ENCODE assay signal across 16 cellular contexts in the genomic region with DNA sequence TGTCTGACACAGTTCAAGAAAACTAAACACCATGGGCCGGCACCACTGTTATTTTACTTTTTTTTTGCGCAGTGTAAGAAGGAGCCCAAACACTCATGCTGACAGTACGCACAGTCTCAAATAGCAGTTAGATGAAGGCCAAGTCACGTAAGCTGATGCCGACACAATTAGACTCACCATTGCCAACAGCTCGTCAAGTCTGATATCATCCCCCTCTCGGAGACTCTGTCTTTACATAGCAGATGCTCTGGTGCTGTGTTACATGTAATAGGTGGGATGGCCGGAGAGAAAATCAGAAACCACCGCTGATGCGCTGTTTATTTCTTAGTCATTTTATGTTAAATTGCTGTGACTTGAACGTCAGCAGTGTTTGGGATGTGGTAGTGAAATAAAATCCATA. TPM values are rescaled to one million over a fixed set of nuclear protein-coding genes. Genes with fewer than 3 reads are reported as not detected.
DNase-seq lines count a peak whose midpoint lies in the region; ATAC-seq and TF ChIP-seq lines count a peak whose summit lies in the region.
"Had no signal": no experiment of that assay in that cellular context is flagged by ENCODE, and none has a peak within 500 bp of the region (broad histone marks: within the 10 kb centered on the region; RNA-seq: fewer than 3 reads in every experiment).

No MANE protein-coding gene starts in this region.

- no peak for TF ChIP-seq CTCF in body of pancreas (IDR thresholded peaks at IDR 0.05)

- intact Hi-C loops in left cardiac atrium (cut with DNase I), result no loop called here
- intact Hi-C loops in body of pancreas (cut with DNase I), result no loop called here

- no peak overlapping the region for H3K4me3 ChIP-seq in body of pancreas
- H3K4me3 ChIP-seq: adrenal gland, prostate gland, stomach had no signal

- no peaks in the 10 kb centered on the region for H3K4me1 ChIP-seq in body of pancreas
- H3K4me1 ChIP-seq: adrenal gland, prostate gland had no signal

- H3K27ac ChIP-seq in body of pancreas, result no peak overlapping the region
- H3K27ac ChIP-seq: adrenal gland, prostate gland, stomach had no signal

- no peaks in the 10 kb centered on the region for H3K36me3 ChIP-seq in body of pancreas (replicated peaks in 1 of 2; ENCODE audit: insufficient read depth in 1 of 2, low read depth in 2 of 2)
- H3K36me3 ChIP-seq: adrenal gland, prostate gland, stomach had no signal

- DNase-seq in NCI-H510A treated with DMSO at 0.1 percent for 48 hours (lab: John Stamatoyannopoulos, UW), result peak; percentile 43
- no peak for DNase-seq in NCI-H510A (lab: John Stamatoyannopoulos, UW)
- DNase-seq in NCI-H2196 treated with DMSO at 0.1 percent for 48 hours (lab: John Stamatoyannopoulos, UW; ENCODE audit: unreplicated experiment), result peak; percentile 30
- DNase-seq in left cardiac atrium, result no peak
- peak; percentile 74 for DNase-seq in stromal cell of bone marrow (ENCODE audit: low read depth)
- DNase-seq in body of pancreas, result no peak
- DNase-seq in AML-193 (lab: John Stamatoyannopoulos, UW), result no peak
- DNase-seq: activated CD4-positive, CD25-positive, alpha-beta regulatory T cell; activated CD8-positive, alpha-beta T cell treated with anti-CD3 and anti-CD28 coated beads for 36 hours; adrenal gland; kidney glomerular epithelial cell; stimulated activated CD4-positive, alpha-beta T cell treated with anti-CD3 and anti-CD28 coated beads, Interleukin-4, amount 100 ng/mL, for 4 hours; stomach; T-helper 9 cell had no signal

- no peaks in the 10 kb centered on the region for H3K9me3 ChIP-seq in body of pancreas
- H3K9me3 ChIP-seq: adrenal gland, prostate gland, stomach had no signal

- TF ChIP-seq POLR2A in body of pancreas (IDR thresholded peaks at IDR 0.05), result no peak

- 89 to 90% methylated on average over 11 of the region's 11 CpGs for WGBS in body of pancreas, 2 donors

- no peaks in the 10 kb centered on the region for H3K27me3 ChIP-seq in body of pancreas
- H3K27me3 ChIP-seq: adrenal gland, stomach had no signal

- peak; percentile 78 to 80 for ATAC-seq in left cardiac atrium
- ATAC-seq in HG03457 (IDR thresholded peaks at IDR 0.05; ENCODE audit: unreplicated experiment), result no peak
- ATAC-seq in body of pancreas, result no peak
- ATAC-seq: activated CD8-positive, alpha-beta T cell treated with anti-CD3 and anti-CD28 coated beads for 36 hours had no signal

RNA-seq across cellular contexts. Expression of gene TGFB2, which starts 49.3 kb away (rescaled TPM):
- total RNA-seq in left cardiac atrium, result 1 to 10 TPM; 2.7 to 4.0 TPM
- 1 to 10 TPM; 4.3 to 4.9 TPM for total RNA-seq in body of pancreas
- total RNA-seq: activated CD8-positive, alpha-beta T cell treated with anti-CD3 and anti-CD28 coated beads for 36 hours had no signal

Comparison
In these comparisons a context has a peak if more than half of its experiments do, and no peak if none do; other contexts are left out.
1. DNase-seq: peak in NCI-H510A treated with DMSO at 0.1 percent for 48 hours (single experiment), NCI-H2196 treated with DMSO at 0.1 percent for 48 hours (single experiment) and stromal cell of bone marrow (single experiment); none in NCI-H510A (single experiment), left cardiac atrium (single experiment), body of pancreas (0 of 4) and AML-193 (0 of 2).
2. ATAC-seq: peak in left cardiac atrium (2 of 2); none in HG03457 (single experiment) and body of pancreas (single experiment).